21 cellular contexts compared by ENCODE assay signal in the genomic region with DNA sequence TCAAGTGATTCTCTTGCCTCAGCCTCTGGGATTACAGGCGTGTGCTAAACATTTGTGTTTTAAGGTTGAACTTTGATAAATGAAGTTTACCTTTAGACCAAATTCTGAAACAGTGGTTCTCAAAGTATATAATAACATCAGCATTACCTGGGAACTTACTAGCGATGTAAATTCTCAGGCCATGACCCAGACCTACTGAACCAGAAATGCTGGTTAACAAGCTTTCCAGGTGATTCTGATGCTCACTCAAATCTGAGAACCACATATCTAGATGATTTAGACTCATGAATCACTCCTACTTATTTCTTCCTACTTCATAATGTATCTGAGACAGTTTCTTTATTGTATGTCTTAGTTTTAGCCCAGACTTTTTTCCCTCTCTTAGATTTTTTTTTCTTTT.
"Had no signal": no experiment of that assay in that cellular context is flagged by ENCODE, and none has a peak within 500 bp of the region (broad histone marks: within the 10 kb centered on the region; RNA-seq: fewer than 3 reads in every experiment).

No MANE protein-coding gene starts in this region.

- H3K4me1 ChIP-seq: SJCRH30 had no signal

- H3K27me3 ChIP-seq: SJCRH30 had no signal

- H3K9me2 ChIP-seq: SK-N-SH had no signal

- ATAC-seq: activated T-cell treated with anti-CD3 and anti-CD28 coated beads, Interleukin-2, amount 50 U/mL, for 72 hours; K562 had no signal

- DNase-seq: activated CD4-positive, alpha-beta memory T cell treated with anti-CD3 and anti-CD28 coated beads, Interleukin-2, amount 10 ng/mL, durations not matched to agents 7 days and 5 days; activated CD4-positive, alpha-beta T cell treated with anti-CD3 and anti-CD28 coated beads, Interleukin-2, amount 10 ng/mL, durations not matched to agents 7 days and 5 days; activated CD4-positive, CD25-positive, alpha-beta regulatory T cell; activated T-cell treated with anti-CD3 and anti-CD28 coated beads for 4 hours; activated T-cell treated with anti-CD3 and anti-CD28 coated beads, Interleukin-2, amount 50 U/mL, for 72 hours; amygdala; Karpas-422; MM.1S; NCI-H1105; NCI-H1436; NCI-H1694 treated with DMSO at 0.1 percent for 48 hours; NCI-H2029 treated with DMSO at 0.1 percent for 48 hours; NCI-H510A treated with DMSO at 0.1 percent for 48 hours; NCI-H69; NK-92 treated with Interleukin-12 subunit alpha and Interleukin-12 subunit beta, amount 100 ng/mL, for 24 hours; SJCRH30; SK-N-SH; T-helper 1 cell had no signal

- H3K4me3 ChIP-seq: K562, SJCRH30 had no signal

- H3K9me3 ChIP-seq: SK-N-SH had no signal

- H3K4me2 ChIP-seq: SK-N-SH had no signal

- FAIRE-seq: astrocyte, K562 had no signal

- H3K27ac ChIP-seq: SJCRH30, VCaP had no signal

- H3K9ac ChIP-seq: SK-N-SH had no signal
